ENCODE assay signal across 30 cellular contexts in the genomic region with DNA sequence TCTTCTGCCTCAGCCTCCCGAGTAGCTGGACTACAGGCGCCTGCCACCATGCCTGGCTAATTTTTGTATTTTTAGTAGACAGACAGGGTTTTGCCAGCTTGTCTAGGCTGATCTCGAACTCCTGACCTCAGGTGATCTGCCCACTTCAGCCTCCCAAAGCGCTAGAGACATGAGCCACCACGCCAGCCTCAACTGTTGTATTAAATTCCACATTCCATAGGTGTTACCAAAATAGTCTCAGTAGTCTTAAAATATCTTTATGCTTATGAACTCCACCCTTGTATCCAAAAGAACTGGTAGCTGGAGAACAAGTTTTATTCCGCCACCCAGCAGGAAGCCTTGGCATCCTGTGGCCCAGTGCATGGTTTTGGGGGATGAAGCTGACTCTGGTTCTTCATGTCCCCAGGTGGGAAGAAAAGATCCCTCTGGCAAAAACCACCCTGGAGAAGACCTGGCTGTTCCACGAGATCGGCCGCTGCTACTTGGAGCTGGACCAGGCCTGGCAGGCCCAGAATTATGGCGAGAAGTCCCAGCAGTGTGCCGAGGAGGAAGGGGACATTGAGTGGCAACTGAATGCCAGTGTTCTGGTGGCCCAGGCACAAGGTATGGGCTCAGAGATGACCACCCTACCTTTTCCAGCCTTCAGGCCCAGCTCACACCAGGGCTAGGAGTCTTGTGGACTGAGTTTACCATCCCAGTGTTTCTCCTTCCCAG.
"Had no signal": no experiment of that assay in that cellular context is flagged by ENCODE, and none has a peak within 500 bp of the region (broad histone marks: within the 10 kb centered on the region; RNA-seq: fewer than 3 reads in every experiment).

No MANE protein-coding gene starts in this region.

- H3K27me3 ChIP-seq: brain microvascular endothelial cell, foreskin keratinocyte, gastroesophageal sphincter had no signal

- ATAC-seq: activated CD4-positive, CD25-positive, alpha-beta regulatory T cell treated with anti-CD3 and anti-CD28 coated beads, Interleukin-2, amount 50 U/mL, for 24 hours; activated CD8-positive, alpha-beta T cell treated with anti-CD3 and anti-CD28 coated beads for 36 hours; activated T-cell treated with anti-CD3 and anti-CD28 coated beads, Interleukin-2, amount 50 U/mL, for 4 hours; activated T-helper 17 cell treated with anti-CD3 and anti-CD28 coated beads, Interleukin-2, amount 50 U/mL, for 72 hours; effector memory CD8-positive, alpha-beta T cell; foreskin keratinocyte; gastroesophageal sphincter; T-helper 17 cell had no signal

- H3K4me1 ChIP-seq: foreskin keratinocyte, gastroesophageal sphincter had no signal

- H3K4me3 ChIP-seq: gastroesophageal sphincter had no signal

- H3K36me3 ChIP-seq: brain microvascular endothelial cell had no signal

- H3K9me3 ChIP-seq: gastroesophageal sphincter had no signal

- H3K27ac ChIP-seq: brain microvascular endothelial cell, foreskin keratinocyte, gastroesophageal sphincter, WERI-Rb-1 had no signal

- DNase-seq: activated B cell treated with CpG ODN at 0.5 μM for 24 hours; activated CD4-positive, alpha-beta T cell treated with anti-CD3 and anti-CD28 coated beads for 48 hours; activated CD4-positive, alpha-beta T cell treated with anti-CD3 and anti-CD28 coated beads, Interleukin-2, amount 50 U/mL, for 1 hour; activated CD4-positive, alpha-beta T cell treated with anti-CD3 and anti-CD28 coated beads, Interleukin-2, amount 50 U/mL, for 48 hours; activated CD8-positive, alpha-beta memory T cell treated with anti-CD3 and anti-CD28 coated beads for 24 hours; activated CD8-positive, alpha-beta T cell treated with anti-CD3 and anti-CD28 coated beads for 36 hours; activated effector memory CD4-positive, alpha-beta T cell treated with Interleukin-2 at 50 U/mL for 16 hours; activated gamma-delta T cell treated with Interleukin-2 at 50 U/mL for 16 hours; activated naive CD4-positive, alpha-beta T cell treated with anti-CD3 and anti-CD28 coated beads, Interleukin-2, amount 50 U/mL, for 16 hours; activated naive CD4-positive, alpha-beta T cell treated with Interleukin-2 at 50 U/mL for 16 hours; activated T-cell treated with anti-CD3 and anti-CD28 coated beads, Interleukin-2, amount 50 U/mL, for 4 hours; amniotic stem cell; anterior cingulate cortex; brain microvascular endothelial cell; cortex of kidney; dermis blood vessel endothelial cell; effector CD4-positive, alpha-beta T cell; effector memory CD8-positive, alpha-beta T cell; erythroblast; foreskin keratinocyte; T-helper 1 cell; T-helper 17 cell; T1000; WERI-Rb-1 had no signal

- FAIRE-seq: astrocyte, bronchial epithelial cell, colon had no signal
